9 cellular contexts compared by ENCODE assay signal in the genomic region with DNA sequence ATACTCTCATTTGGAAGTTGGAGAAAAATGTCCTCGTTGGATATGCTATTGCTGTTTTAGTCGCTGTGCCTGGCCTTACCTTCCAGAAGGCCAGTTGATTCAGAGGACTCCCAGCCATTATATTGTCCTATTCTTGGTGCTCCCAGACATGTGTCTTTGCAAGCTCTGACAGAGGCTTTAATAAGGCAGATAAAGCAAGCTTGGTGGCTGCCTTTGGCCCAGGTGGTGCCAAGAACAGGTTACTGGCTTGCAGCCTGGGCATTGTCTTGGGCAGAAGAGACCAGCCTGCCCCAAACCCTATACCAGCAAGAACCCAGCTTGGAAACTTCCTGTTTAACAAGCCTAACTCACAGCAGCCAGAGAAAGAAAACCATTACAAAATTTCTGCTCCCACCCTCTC. TPM values are rescaled to one million over a fixed set of nuclear protein-coding genes. Genes with fewer than 3 reads are reported as not detected.
"Had no signal": no experiment of that assay in that cellular context is flagged by ENCODE, and none has a peak within 500 bp of the region (broad histone marks: within the 10 kb centered on the region; RNA-seq: fewer than 3 reads in every experiment).

No MANE protein-coding gene starts in this region.

- H3K27ac Mint-ChIP-seq: HFFc6 had no signal

- DNase-seq: GM23248, GOT3, H7, HFFc6, IMR-90 had no signal

- ATAC-seq: HCT116, K562 had no signal

- H3K9me3 ChIP-seq: HAP-1 had no signal

- H3K27ac ChIP-seq: GM23248 had no signal

- H3K9me3 Mint-ChIP-seq: HFFc6 had no signal

- H3K4me3 ChIP-seq: GM23248, HAP-1, K562 had no signal

- H3K4me3 Mint-ChIP-seq: HFFc6 had no signal

- H3K36me3 ChIP-seq: HAP-1 had no signal

- H3K4me1 ChIP-seq: HAP-1 had no signal

RNA-seq across cellular contexts. Expression of gene RAI2, which starts 16.9 kb away (rescaled TPM):
- total RNA-seq: GM23248, HFFc6, HT-29, IMR-90, K562 had no signal
- polyA plus RNA-seq: GM23248, K562 had no signal
